ENCODE assay signal across 17 cellular contexts in genomic region chrX:96382018-96382417, GRCh38.
"Had no signal": no experiment of that assay in that cellular context is flagged by ENCODE, and none has a peak within 500 bp of the region (broad histone marks: within the 10 kb centered on the region; RNA-seq: fewer than 3 reads in every experiment).

No MANE protein-coding gene starts in this region.

- H3K36me3 ChIP-seq: stomach, suprapubic skin, thoracic aorta, thyroid gland, tibial artery, tibial nerve, transverse colon, upper lobe of left lung, upper lobe of right lung, uterus, vagina had no signal

- H3K27me3 ChIP-seq: suprapubic skin, testis, thyroid gland, tibial artery, tibial nerve, transverse colon, upper lobe of left lung, upper lobe of right lung, uterus, vagina had no signal

- H3K9me3 ChIP-seq: stomach, suprapubic skin, testis, thoracic aorta, thyroid gland, tibial artery, tibial nerve, transverse colon, upper lobe of left lung, upper lobe of right lung, uterus, vagina had no signal

- ATAC-seq: stimulated activated effector memory CD8-positive, alpha-beta T cell treated with anti-CD3 and anti-CD28 coated beads, Interleukin-12 subunit alpha, Interleukin-12 subunit beta, amount 100 ng/mL, for 72 hours; stimulated activated memory B cell treated with anti-CD40 and anti-IgM and Interleukin-4, amounts not matched to agents 10 μg/mL and 1 μg/mL and 100 μg/mL, for 72 hours; stimulated activated naive B cell treated with anti-CD40 and anti-IgM and Interleukin-4, amounts not matched to agents 10 μg/mL and 1 μg/mL and 100 μg/mL, for 72 hours; stimulated activated naive CD8-positive, alpha-beta T cell treated with anti-CD3 and anti-CD28 coated beads, Interleukin-15, amount 100 ng/mL, for 72 hours; stimulated activated naive CD8-positive, alpha-beta T cell treated with anti-CD3 and anti-CD28 coated beads, Interleukin-15, Interleukin-2, amounts not matched to agents 100 U/mL and 50 U/mL, for 24 hours; upper lobe of right lung had no signal

- H3K4me3 ChIP-seq: stomach, suprapubic skin, testis, thoracic aorta, thyroid gland, tibial artery, tibial nerve, transverse colon, upper lobe of left lung, upper lobe of right lung, uterus, vagina had no signal

- H3K27ac ChIP-seq: stomach, suprapubic skin, testis, thoracic aorta, thyroid gland, tibial artery, tibial nerve, transverse colon, upper lobe of left lung, upper lobe of right lung, uterus, vagina had no signal
